ENCODE assay signal across 1 cellular context in the genomic region with DNA sequence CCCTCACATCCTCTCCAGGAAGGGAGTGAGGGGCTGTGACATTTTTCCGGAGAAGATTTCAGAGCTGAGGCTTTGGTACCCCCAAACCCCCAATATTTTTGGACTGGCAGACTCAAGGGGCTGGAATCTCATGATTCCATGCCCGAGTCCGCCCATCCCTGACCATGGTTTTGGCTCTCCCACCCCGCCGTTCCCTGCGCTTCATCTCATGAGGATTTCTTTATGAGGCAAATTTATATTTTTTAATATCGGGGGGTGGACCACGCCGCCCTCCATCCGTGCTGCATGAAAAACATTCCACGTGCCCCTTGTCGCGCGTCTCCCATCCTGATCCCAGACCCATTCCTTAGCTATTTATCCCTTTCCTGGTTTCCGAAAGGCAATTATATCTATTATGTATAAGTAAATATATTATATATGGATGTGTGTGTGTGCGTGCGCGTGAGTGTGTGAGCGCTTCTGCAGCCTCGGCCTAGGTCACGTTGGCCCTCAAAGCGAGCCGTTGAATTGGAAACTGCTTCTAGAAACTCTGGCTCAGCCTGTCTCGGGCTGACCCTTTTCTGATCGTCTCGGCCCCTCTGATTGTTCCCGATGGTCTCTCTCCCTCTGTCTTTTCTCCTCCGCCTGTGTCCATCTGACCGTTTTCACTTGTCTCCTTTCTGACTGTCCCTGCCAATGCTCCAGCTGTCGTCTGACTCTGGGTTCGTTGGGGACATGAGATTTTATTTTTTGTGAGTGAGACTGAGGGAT.
TF ChIP-seq lines count a peak whose summit lies in the region.

No MANE protein-coding gene starts in this region.

TF ChIP-seq in K562, 482 proteins besides CTCF, POLR2A, EP300 and RAD21 (continued from another document):
- TF ChIP-seq, protein P1, sequence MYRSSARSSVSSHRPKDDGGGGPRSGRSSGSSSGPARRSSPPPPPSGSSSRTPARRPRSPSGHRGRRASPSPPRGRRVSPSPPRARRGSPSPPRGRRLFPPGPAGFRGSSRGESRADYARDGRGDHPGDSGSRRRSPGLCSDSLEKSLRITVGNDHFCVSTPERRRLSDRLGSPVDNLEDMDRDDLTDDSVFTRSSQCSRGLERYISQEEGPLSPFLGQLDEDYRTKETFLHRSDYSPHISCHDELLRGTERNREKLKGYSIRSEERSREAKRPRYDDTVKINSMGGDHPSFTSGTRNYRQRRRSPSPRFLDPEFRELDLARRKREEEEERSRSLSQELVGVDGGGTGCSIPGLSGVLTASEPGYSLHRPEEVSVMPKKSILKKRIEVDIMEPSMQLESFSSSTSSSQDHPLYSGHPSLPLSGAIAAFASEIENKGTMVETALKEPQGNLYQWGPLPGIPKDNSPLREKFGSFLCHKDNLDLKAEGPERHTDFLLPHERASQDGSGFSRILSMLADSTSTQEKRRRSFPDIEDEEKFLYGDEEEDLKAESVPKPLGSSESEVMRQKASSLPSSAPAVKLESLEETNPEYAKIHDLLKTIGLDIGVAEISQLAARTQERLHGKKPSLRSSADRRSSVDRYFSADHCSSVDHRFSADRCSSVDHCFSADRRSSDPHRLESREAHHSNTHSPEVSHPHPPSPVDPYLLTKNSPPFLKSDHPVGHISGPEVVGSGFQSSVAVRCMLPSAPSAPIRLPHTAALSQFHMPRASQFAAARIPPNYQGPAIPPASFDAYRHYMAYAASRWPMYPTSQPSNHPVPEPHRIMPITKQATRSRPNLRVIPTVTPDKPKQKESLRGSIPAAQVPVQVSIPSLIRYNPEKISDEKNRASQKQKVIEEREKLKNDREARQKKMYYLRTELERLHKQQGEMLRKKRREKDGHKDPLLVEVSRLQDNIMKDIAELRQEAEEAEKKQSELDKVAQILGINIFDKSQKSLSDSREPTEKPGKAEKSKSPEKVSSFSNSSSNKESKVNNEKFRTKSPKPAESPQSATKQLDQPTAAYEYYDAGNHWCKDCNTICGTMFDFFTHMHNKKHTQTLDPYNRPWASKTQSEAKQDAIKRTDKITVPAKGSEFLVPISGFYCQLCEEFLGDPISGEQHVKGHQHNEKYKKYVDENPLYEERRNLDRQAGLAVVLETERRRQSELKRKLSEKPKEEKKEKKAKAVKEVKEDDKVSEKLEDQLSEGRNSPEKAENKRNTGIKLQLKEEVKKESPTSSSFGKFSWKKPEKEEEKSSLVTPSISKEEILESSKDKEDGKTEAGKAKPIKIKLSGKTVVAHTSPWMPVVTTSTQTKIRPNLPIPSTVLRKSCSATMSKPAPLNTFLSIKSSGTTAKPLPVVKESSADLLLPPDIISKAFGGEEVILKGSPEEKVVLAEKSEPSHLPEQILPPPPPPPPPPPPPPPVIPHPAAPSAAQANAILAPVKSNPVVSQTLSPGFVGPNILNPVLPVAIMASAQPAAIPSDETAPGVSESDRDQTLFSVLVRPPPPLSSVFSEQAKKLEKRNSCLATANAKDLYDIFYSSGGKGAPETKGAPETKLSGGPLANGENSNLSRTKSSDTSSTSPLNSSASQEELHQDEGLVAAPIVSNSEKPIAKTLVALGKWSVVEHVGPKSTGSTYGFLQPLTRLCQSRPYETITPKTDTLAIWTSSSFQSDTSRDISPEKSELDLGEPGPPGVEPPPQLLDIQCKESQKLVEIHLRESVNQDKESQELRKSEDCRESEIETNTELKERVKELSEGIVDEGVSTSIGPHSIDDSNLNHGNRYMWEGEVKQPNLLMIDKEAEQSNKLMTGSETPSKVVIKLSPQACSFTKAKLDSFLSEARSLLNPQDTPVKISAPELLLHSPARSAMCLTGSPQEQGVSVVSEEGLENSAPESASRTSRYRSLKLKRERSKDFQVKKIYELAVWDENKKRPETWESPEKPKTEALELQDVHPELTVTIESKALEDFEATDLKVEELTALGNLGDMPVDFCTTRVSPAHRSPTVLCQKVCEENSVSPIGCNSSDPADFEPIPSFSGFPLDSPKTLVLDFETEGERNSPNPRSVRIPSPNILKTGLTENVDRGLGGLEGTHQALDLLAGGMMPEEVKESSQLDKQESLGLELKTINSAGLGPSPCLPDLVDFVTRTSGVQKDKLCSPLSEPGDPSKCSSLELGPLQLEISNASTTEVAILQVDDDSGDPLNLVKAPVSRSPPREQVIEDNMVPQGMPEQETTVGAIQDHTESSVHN (IDR thresholded peaks at IDR 0.05; ENCODE audit: borderline replicate concordance in 1 of 2, low read depth in 1 of 2) = no peak
- no peak for TF ChIP-seq ZBTB7A (IDR thresholded peaks at IDR 0.05; ENCODE audit: borderline replicate concordance, control insufficient read depth, low read depth, low read length)
- TF ChIP-seq CEBPB (tag; IDR thresholded peaks at IDR 0.05) = no peak
- no peak for TF ChIP-seq SNIP1 (IDR thresholded peaks at IDR 0.05; ENCODE audit: low read depth)
- TF ChIP-seq, protein P2, sequence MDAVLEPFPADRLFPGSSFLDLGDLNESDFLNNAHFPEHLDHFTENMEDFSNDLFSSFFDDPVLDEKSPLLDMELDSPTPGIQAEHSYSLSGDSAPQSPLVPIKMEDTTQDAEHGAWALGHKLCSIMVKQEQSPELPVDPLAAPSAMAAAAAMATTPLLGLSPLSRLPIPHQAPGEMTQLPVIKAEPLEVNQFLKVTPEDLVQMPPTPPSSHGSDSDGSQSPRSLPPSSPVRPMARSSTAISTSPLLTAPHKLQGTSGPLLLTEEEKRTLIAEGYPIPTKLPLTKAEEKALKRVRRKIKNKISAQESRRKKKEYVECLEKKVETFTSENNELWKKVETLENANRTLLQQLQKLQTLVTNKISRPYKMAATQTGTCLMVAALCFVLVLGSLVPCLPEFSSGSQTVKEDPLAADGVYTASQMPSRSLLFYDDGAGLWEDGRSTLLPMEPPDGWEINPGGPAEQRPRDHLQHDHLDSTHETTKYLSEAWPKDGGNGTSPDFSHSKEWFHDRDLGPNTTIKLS (IDR thresholded peaks at IDR 0.05; ENCODE audit: borderline replicate concordance, low read depth) = no peak
- no peak for TF ChIP-seq OTX1 (CRISPR knock-in tag; IDR thresholded peaks at IDR 0.05)
